In the genomic region with DNA sequence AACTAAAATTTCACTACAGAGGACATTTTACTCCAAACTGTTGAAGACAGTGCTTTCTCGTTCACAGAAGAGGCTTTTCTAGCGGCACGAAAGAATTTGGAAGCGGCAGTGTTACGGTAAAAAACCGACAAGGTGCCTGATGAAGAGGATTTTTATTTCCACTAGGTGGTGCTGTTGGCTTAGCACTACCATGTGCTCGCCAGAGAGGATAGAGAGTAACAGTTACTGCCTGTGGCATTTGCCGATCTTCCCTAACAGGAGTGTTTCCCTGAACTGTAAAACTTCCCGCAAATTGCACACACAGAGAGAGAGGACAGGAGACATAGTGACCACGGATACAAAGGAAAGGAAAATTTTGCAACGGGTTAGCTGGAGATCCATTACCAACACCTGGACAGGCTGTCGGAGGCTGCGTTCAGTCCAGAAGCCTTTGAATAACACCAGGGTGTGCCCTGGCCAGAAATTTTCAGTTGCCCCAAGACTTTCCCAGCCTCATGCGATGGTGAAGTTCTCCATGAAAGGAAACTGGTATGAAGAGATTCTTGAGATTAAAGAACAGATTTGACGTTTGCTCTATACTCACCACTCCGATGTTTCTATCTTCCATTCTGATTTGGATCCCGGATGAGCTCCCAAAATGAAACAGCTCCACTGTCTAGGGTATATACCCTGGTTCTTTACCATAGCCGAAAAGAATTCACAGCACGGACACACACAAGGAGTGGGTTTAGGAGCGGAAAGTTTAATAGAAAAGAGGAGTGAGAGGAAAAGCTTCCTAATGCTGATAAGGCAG, we compare ENCODE assay signal across 8 cellular contexts. TPM values are rescaled to one million over a fixed set of nuclear protein-coding genes. Genes with fewer than 3 reads are reported as not detected.
DNase-seq lines count a peak whose midpoint lies in the region; FAIRE-seq and TF ChIP-seq lines count a peak whose summit lies in the region.

No MANE protein-coding gene starts in this region.

- H3K27ac Mint-ChIP-seq in CD14-positive monocyte (no peak overlapping the region), mesothelial cell of epicardium (no peak overlapping the region)

- no peak overlapping the region for H3K4me3 ChIP-seq in brain microvascular endothelial cell (ENCODE audit: low read depth, low read length)

- H3K36me3 Mint-ChIP-seq in CD14-positive monocyte = peaks cover 0 to 3% of the 10 kb centered on the region in 2 donors
- H3K36me3 Mint-ChIP-seq in mesothelial cell of epicardium = peaks cover 10% of the 10 kb centered on the region

- no peak for DNase-seq in CD14-positive monocyte (ENCODE audit: low spot score)
- no peak for DNase-seq in GM18507 (ENCODE audit: extremely low spot score, insufficient read length, low read depth)
- DNase-seq in NCI-H446 (lab: John Stamatoyannopoulos, UW) = peak; percentile 60 to 80
- DNase-seq in brain microvascular endothelial cell = no peak
- DNase-seq in mesothelial cell of epicardium (ENCODE audit: low spot score in 2 of 2, unreplicated experiment in 2 of 2) = no peak
- no peak for DNase-seq in activated effector memory CD4-positive, alpha-beta T cell treated with Interleukin-2 at 50 U/mL for 16 hours
- DNase-seq in HuH-7.5 (ENCODE audit: low spot score) = no peak
- DNase-seq in occipital lobe (lab: John Stamatoyannopoulos, UW) = no peak

- TF ChIP-seq CTCF in CD14-positive monocyte (IDR thresholded peaks at IDR 0.05) = peak; percentile 70
- peak; percentile 56 for TF ChIP-seq CTCF in brain microvascular endothelial cell (IDR thresholded peaks at IDR 0.05; ENCODE audit: low read depth, low read length, missing control alignments)
- TF ChIP-seq CTCF in mesothelial cell of epicardium (IDR thresholded peaks at IDR 0.05; ENCODE audit: unreplicated experiment) = peak; percentile 26

- H3K4me1 Mint-ChIP-seq in CD14-positive monocyte (no peaks in the 10 kb centered on the region), mesothelial cell of epicardium (no peaks in the 10 kb centered on the region)

- H3K27me3 Mint-ChIP-seq in CD14-positive monocyte (ENCODE audit: low read depth in 3 of 3) (peaks cover 5 to 15% (median 6%) of the 10 kb centered on the region in 3 donors), mesothelial cell of epicardium (ENCODE audit: low read depth) (peaks cover 28% of the 10 kb centered on the region)

- in situ Hi-C loops in brain microvascular endothelial cell (cut with HindIII; ENCODE audit: low pct_ligation_motif_present, low sequenced_read_pairs) = no loop called here

- intact Hi-C loops in CD14-positive monocyte (cut with micrococcal nuclease) = loop anchor here in 1 of 2 donors (5.0 kb wide), 2 partner anchors 33 to 123 kb away; no protein-coding TSS in a partner anchor

- peaks cover 12% of the 10 kb centered on the region for H3K27me3 ChIP-seq in brain microvascular endothelial cell (replicated peaks)

- H3K27ac ChIP-seq in brain microvascular endothelial cell = no peak overlapping the region

- no peak overlapping the region for H3K4me3 Mint-ChIP-seq in CD14-positive monocyte
- H3K4me3 Mint-ChIP-seq in mesothelial cell of epicardium = no peak overlapping the region

- H3K36me3 ChIP-seq in brain microvascular endothelial cell (replicated peaks) = no peaks in the 10 kb centered on the region

- peak; percentile 41 for FAIRE-seq in GM18507 (lab: Jason Lieb, UNC)

- H3K9me3 Mint-ChIP-seq in CD14-positive monocyte = peaks cover 10 to 28% (median 18%) of the 10 kb centered on the region in 7 donors
- H3K9me3 Mint-ChIP-seq in mesothelial cell of epicardium = peaks cover 12% of the 10 kb centered on the region

RNA-seq across cellular contexts. Expression of a gene that starts 48.1 kb away (rescaled TPM):
- 100 to 1,000 TPM; 569 to 682 TPM for polyA plus RNA-seq in CD14-positive monocyte
- total RNA-seq in mesothelial cell of epicardium = 12.0 to 12.7 TPM (median 12.0 TPM) in 3 replicates
- 1.4 TPM for total RNA-seq in occipital lobe

RNA-seq across cellular contexts. Expression of a gene that starts 50.5 kb away (rescaled TPM):
- polyA plus RNA-seq in CD14-positive monocyte = 100 to 1,000 TPM; 578 to 796 TPM
- 2.0 to 2.2 TPM (median 2.0 TPM) in 3 replicates for total RNA-seq in mesothelial cell of epicardium
- 1.4 TPM for total RNA-seq in occipital lobe

Comparison
In these comparisons a context has a peak if more than half of its experiments do, and no peak if none do; other contexts are left out.
1. DNase-seq: peak in NCI-H446 (2 of 2); none in CD14-positive monocyte (single experiment), GM18507 (single experiment), brain microvascular endothelial cell (single experiment), mesothelial cell of epicardium (0 of 2), activated effector memory CD4-positive, alpha-beta T cell treated with Interleukin-2 at 50 U/mL for 16 hours (single experiment), HuH-7.5 (single experiment) and occipital lobe (single experiment).
2. Peak in every context shown above with its lines, with median percentiles within 50 percentile points of each other: CTCF ChIP-seq.